Comparison of ENCODE assay signal across 10 cellular contexts in the genomic region with DNA sequence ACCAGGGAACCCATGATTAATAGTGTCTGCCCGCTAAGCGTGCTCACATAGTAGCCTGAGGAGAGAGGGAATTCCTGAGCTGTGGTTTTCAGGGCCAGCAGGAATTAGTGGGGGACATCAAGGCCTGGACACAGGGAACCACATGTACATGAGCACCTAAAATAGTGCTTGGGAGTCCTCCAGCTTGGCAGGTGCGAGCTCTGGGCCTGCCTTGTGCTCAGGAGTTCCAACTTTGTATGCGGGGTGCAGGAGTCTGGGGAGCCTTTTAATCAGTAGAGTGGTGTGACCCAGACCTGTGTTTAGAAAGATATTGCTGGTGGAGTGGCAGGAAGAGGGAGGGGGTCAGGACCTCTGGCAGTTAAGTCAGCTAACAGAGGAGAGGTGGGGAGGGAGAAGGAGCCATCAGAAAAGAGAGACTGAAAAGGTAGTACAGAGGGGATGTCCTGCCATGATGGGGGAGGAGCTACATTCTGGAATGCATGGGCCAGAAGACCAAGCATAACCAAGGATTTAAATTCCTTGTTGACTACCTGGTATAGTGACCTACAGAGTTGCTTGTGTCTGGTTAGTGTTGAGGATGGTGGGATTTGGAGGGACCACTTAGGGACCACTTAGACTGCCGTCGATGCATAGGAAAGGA. TPM values are rescaled to one million over a fixed set of nuclear protein-coding genes. Genes with fewer than 3 reads are reported as not detected.
DNase-seq lines count a peak whose midpoint lies in the region; ATAC-seq, FAIRE-seq and TF ChIP-seq lines count a peak whose summit lies in the region.
"Had no signal": no experiment of that assay in that cellular context is flagged by ENCODE, and none has a peak within 500 bp of the region (broad histone marks: within the 10 kb centered on the region; RNA-seq: fewer than 3 reads in every experiment).

No MANE protein-coding gene starts in this region.

- H3K27ac ChIP-seq in astrocyte (ENCODE audit: low read depth, low read length) = no peak overlapping the region
- H3K27ac ChIP-seq in thoracic aorta = peak overlapping the region; percentile 94 to 99

- H3K9me3 ChIP-seq in astrocyte (ENCODE audit: insufficient read depth, low read depth, low read length) (no peaks in the 10 kb centered on the region), thoracic aorta (no peaks in the 10 kb centered on the region)

- peak overlapping the region; percentile 38 for H3K27ac Mint-ChIP-seq in activated CD4-positive, alpha-beta T cell treated with anti-CD3 and anti-CD28 coated beads, Interleukin-2, amount 10 ng/mL, durations not matched to agents 7 days and 5 days
- H3K27ac Mint-ChIP-seq in astrocyte (ENCODE audit: unreplicated experiment) = peak overlapping the region; percentile 73

- no peak for TF ChIP-seq CTCF in astrocyte (IDR thresholded peaks at IDR 0.05; ENCODE audit: insufficient read depth, low read depth, low read length)
- no peak for TF ChIP-seq CTCF in thoracic aorta (IDR thresholded peaks at IDR 0.05)

- H3K27me3 Mint-ChIP-seq in activated CD4-positive, alpha-beta T cell treated with anti-CD3 and anti-CD28 coated beads, Interleukin-2, amount 10 ng/mL, durations not matched to agents 7 days and 5 days = no peaks in the 10 kb centered on the region
- H3K27me3 Mint-ChIP-seq in astrocyte (ENCODE audit: low read depth, unreplicated experiment) = no peaks in the 10 kb centered on the region

- H4K20me1 ChIP-seq in astrocyte (ENCODE audit: insufficient read depth, low read length) = peaks cover 16% of the 10 kb centered on the region

- H3K36me3 Mint-ChIP-seq in activated CD4-positive, alpha-beta T cell treated with anti-CD3 and anti-CD28 coated beads, Interleukin-2, amount 10 ng/mL, durations not matched to agents 7 days and 5 days (ENCODE audit: low read depth) = peaks cover 25% of the 10 kb centered on the region
- H3K36me3 Mint-ChIP-seq in astrocyte (ENCODE audit: low read depth, unreplicated experiment) = peaks cover 2% of the 10 kb centered on the region

- H3K79me2 ChIP-seq in astrocyte (ENCODE audit: insufficient read depth, low read length) = peaks cover 31% of the 10 kb centered on the region

- H2AFZ ChIP-seq in astrocyte (ENCODE audit: low read depth, low read length) = no peak overlapping the region

- peak overlapping the region; percentile 91 for H3K4me2 ChIP-seq in astrocyte (ENCODE audit: low read length)

- DNase-seq in activated CD4-positive, alpha-beta T cell treated with anti-CD3 and anti-CD28 coated beads, Interleukin-2, amount 10 ng/mL, durations not matched to agents 7 days and 5 days = no peak
- DNase-seq in activated CD4-positive, alpha-beta T cell treated with anti-CD3 and anti-CD28 coated beads, Interleukin-2, amount 50 U/mL, for 48 hours = no peak
- DNase-seq in astrocyte (ENCODE audit: low read depth) (no peak), kidney glomerular epithelial cell (lab: John Stamatoyannopoulos, UW) (peak; percentile 16), thoracic aorta (ENCODE audit: low spot score) (no peak), C1 segment of cervical spinal cord (lab: John Stamatoyannopoulos, UW) (no peak), GF-D8 (lab: John Stamatoyannopoulos, UW) (no peak)
- DNase-seq: NCI-H524 treated with DMSO at 0.1 percent for 48 hours; stimulated activated CD4-positive, alpha-beta T cell treated with anti-CD3 and anti-CD28 coated beads, Interleukin-15, amount 100 ng/mL, for 24 hours had no signal

- H3K4me3 Mint-ChIP-seq in activated CD4-positive, alpha-beta T cell treated with anti-CD3 and anti-CD28 coated beads, Interleukin-2, amount 10 ng/mL, durations not matched to agents 7 days and 5 days = peak overlapping the region; percentile 85
- peak overlapping the region; percentile 92 for H3K4me3 Mint-ChIP-seq in astrocyte (ENCODE audit: unreplicated experiment)

- peaks cover 34% of the 10 kb centered on the region for H3K4me1 Mint-ChIP-seq in activated CD4-positive, alpha-beta T cell treated with anti-CD3 and anti-CD28 coated beads, Interleukin-2, amount 10 ng/mL, durations not matched to agents 7 days and 5 days
- peaks cover 23% of the 10 kb centered on the region for H3K4me1 Mint-ChIP-seq in astrocyte (ENCODE audit: low read depth, unreplicated experiment)

- H3K27me3 ChIP-seq in astrocyte (ENCODE audit: insufficient read depth, low read length) (no peaks in the 10 kb centered on the region), thoracic aorta (replicated peaks; ENCODE audit: insufficient read depth) (no peaks in the 10 kb centered on the region)

- no peaks in the 10 kb centered on the region for H3K36me3 ChIP-seq in astrocyte (ENCODE audit: insufficient read depth, low read length)
- peaks cover under 1% of the 10 kb centered on the region for H3K36me3 ChIP-seq in thoracic aorta

- POLR2A ChIA-PET in activated CD4-positive, alpha-beta T cell treated with anti-CD3 and anti-CD28 coated beads, Interleukin-2, amount 10 ng/mL, durations not matched to agents 7 days and 5 days (lab: Charles Lee) = no interaction called here

- no peaks in the 10 kb centered on the region for H3K9me3 Mint-ChIP-seq in activated CD4-positive, alpha-beta T cell treated with anti-CD3 and anti-CD28 coated beads, Interleukin-2, amount 10 ng/mL, durations not matched to agents 7 days and 5 days
- no peaks in the 10 kb centered on the region for H3K9me3 Mint-ChIP-seq in astrocyte (ENCODE audit: unreplicated experiment)

- H3K4me1 ChIP-seq in astrocyte (ENCODE audit: insufficient read depth, low read length) (peaks cover 22% of the 10 kb centered on the region), thoracic aorta (ENCODE audit: control insufficient read depth in 1 of 2, low read depth in 2 of 2) (peaks cover 27 to 45% of the 10 kb centered on the region in 2 donors)

- H3K9ac ChIP-seq in astrocyte (ENCODE audit: low read length) = peak overlapping the region; percentile 88

- ATAC-seq in thoracic aorta (ENCODE audit: insufficient number of reproducible peaks, low FRiP score, low read depth) = no peak
- no peak for ATAC-seq in GM18858 (IDR thresholded peaks at IDR 0.05; ENCODE audit: unreplicated experiment)

- CTCF ChIA-PET in activated CD4-positive, alpha-beta T cell treated with anti-CD3 and anti-CD28 coated beads, Interleukin-2, amount 10 ng/mL, durations not matched to agents 7 days and 5 days (lab: Charles Lee) = interaction anchor here (0.5 to 1.6 kb wide), 7 partner anchors 8 to 484 kb away, joined by 3 to 4 read pairs (median 3); a partner anchor contains a TSS

- no peak overlapping the region for H3K4me3 ChIP-seq in astrocyte (ENCODE audit: insufficient read depth, low read depth, low read length)
- H3K4me3 ChIP-seq in thoracic aorta = peak overlapping the region; percentile 81

- FAIRE-seq in astrocyte (lab: Jason Lieb, UNC) = no peak

RNA-seq across cellular contexts. Expression of a gene that starts 1.9 kb away (rescaled TPM):
- total RNA-seq in activated CD4-positive, alpha-beta T cell treated with anti-CD3 and anti-CD28 coated beads, Interleukin-2, amount 10 ng/mL, durations not matched to agents 7 days and 5 days = 10 to 100 TPM; 15.4 to 18.1 TPM
- total RNA-seq in astrocyte (64.3 and 84.3 TPM in 2 replicates), thoracic aorta (100 to 1,000 TPM in 1 of 2 donors, 10 to 100 TPM in 1; 71.9 to 171 TPM)

RNA-seq across cellular contexts. Expression of a gene that starts 42.9 kb away (rescaled TPM):
- total RNA-seq in activated CD4-positive, alpha-beta T cell treated with anti-CD3 and anti-CD28 coated beads, Interleukin-2, amount 10 ng/mL, durations not matched to agents 7 days and 5 days = 10 to 100 TPM; 24.9 to 30.3 TPM
- total RNA-seq in astrocyte (19.8 and 20.1 TPM in 2 replicates), thoracic aorta (10 to 100 TPM in 1 of 2 donors, 1 to 10 TPM in 1; 9.8 to 13.5 TPM)

RNA-seq across cellular contexts. Expression of a gene that starts 49.7 kb away (rescaled TPM):
- 1 to 10 TPM; 6.2 to 6.3 TPM for total RNA-seq in activated CD4-positive, alpha-beta T cell treated with anti-CD3 and anti-CD28 coated beads, Interleukin-2, amount 10 ng/mL, durations not matched to agents 7 days and 5 days
- 4.0 and 5.2 TPM in 2 replicates for total RNA-seq in astrocyte
- 1 to 10 TPM; 7.0 to 7.2 TPM for total RNA-seq in thoracic aorta

RNA-seq across cellular contexts. Expression of a gene that starts 59.8 kb away (rescaled TPM):
- 10 to 100 TPM; 23.3 to 24.8 TPM for total RNA-seq in activated CD4-positive, alpha-beta T cell treated with anti-CD3 and anti-CD28 coated beads, Interleukin-2, amount 10 ng/mL, durations not matched to agents 7 days and 5 days
- total RNA-seq in astrocyte (14.7 and 15.3 TPM in 2 replicates), thoracic aorta (10 to 100 TPM; 25.7 to 32.4 TPM)
